Comparison of ENCODE assay signal across 16 cellular contexts in the genomic region with DNA sequence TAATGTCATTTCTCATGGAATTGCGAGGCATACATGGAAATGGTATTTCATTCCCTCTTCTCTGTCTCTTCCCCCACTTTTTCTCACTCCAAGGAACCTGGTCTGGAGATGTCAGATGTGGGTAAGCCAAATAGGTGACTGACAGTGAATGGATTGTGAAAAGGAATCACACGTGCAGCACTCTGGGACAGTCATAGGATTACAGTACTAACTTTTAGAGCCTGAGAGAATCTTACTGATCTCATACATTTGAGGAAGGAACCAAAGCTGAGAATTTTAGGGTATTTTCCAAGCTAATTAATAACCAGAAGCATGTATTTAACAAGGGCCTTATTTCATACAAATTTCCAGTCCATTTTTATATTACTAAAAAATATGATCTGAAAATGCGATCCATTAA. TPM values are rescaled to one million over a fixed set of nuclear protein-coding genes. Genes with fewer than 3 reads are reported as not detected.
"Had no signal": no experiment of that assay in that cellular context is flagged by ENCODE, and none has a peak within 500 bp of the region (broad histone marks: within the 10 kb centered on the region; RNA-seq: fewer than 3 reads in every experiment).

No MANE protein-coding gene starts in this region.

- H3K36me3 Mint-ChIP-seq: brain; mesothelial cell of epicardium; natural killer cell treated with Interleukin-12 subunit alpha and Interleukin-12 subunit beta and Interleukin-15 and Interleukin-18, amount 100 ng/mL, for 72 hours had no signal

- H3K4me1 ChIP-seq: upper lobe of right lung had no signal

- DNase-seq: activated CD4-positive, alpha-beta T cell treated with anti-CD3 and anti-CD28 coated beads, Interleukin-2, amount 10 ng/mL, durations not matched to agents 7 days and 5 days; activated CD8-positive, alpha-beta T cell treated with anti-CD3 and anti-CD28 coated beads, Interleukin-2, amount 10 ng/mL, durations not matched to agents 7 days and 5 days; activated naive CD4-positive, alpha-beta T cell treated with anti-CD3 and anti-CD28 coated beads for 36 hours; activated T-cell treated with anti-CD3 and anti-CD28 coated beads, Interleukin-2, amount 50 U/mL, for 24 hours; central memory CD4-positive, alpha-beta T cell; endodermal cell; occipital lobe; retina; stimulated activated naive CD4-positive, alpha-beta T cell; T1000; upper lobe of right lung had no signal

- H3K27ac ChIP-seq: upper lobe of right lung had no signal

- H3K4me3 Mint-ChIP-seq: activated CD4-positive, alpha-beta T cell treated with anti-CD3 and anti-CD28 coated beads, Interleukin-2, amount 10 ng/mL, durations not matched to agents 7 days and 5 days; activated CD8-positive, alpha-beta T cell treated with anti-CD3 and anti-CD28 coated beads, Interleukin-2, amount 10 ng/mL, durations not matched to agents 7 days and 5 days; activated naive CD4-positive, alpha-beta T cell treated with anti-CD3 and anti-CD28 coated beads for 36 hours; activated T-cell treated with anti-CD3 and anti-CD28 coated beads, Interleukin-2, amount 50 U/mL, for 24 hours; brain; endodermal cell; mesothelial cell of epicardium; natural killer cell treated with Interleukin-12 subunit alpha and Interleukin-12 subunit beta and Interleukin-15 and Interleukin-18, amount 100 ng/mL, for 72 hours had no signal

- H3K4me3 ChIP-seq: lung, upper lobe of right lung had no signal

- H3K4me1 Mint-ChIP-seq: activated CD4-positive, alpha-beta T cell treated with anti-CD3 and anti-CD28 coated beads, Interleukin-2, amount 10 ng/mL, durations not matched to agents 7 days and 5 days; endodermal cell had no signal

- H3K27me3 Mint-ChIP-seq: activated CD4-positive, alpha-beta T cell treated with anti-CD3 and anti-CD28 coated beads, Interleukin-2, amount 10 ng/mL, durations not matched to agents 7 days and 5 days; activated T-cell treated with anti-CD3 and anti-CD28 coated beads, Interleukin-2, amount 50 U/mL, for 24 hours; brain had no signal

- H3K36me3 ChIP-seq: upper lobe of right lung had no signal

- H3K27me3 ChIP-seq: upper lobe of right lung had no signal

- ATAC-seq: activated CD8-positive, alpha-beta T cell treated with anti-CD3 and anti-CD28 coated beads, Interleukin-2, amount 10 ng/mL, durations not matched to agents 7 days and 5 days; left lobe of liver; natural killer cell treated with Interleukin-12 subunit alpha and Interleukin-12 subunit beta and Interleukin-15 and Interleukin-18, amount 100 ng/mL, for 72 hours; upper lobe of right lung had no signal

- H3K9me3 Mint-ChIP-seq: activated CD4-positive, alpha-beta T cell treated with anti-CD3 and anti-CD28 coated beads, Interleukin-2, amount 10 ng/mL, durations not matched to agents 7 days and 5 days; activated naive CD4-positive, alpha-beta T cell treated with anti-CD3 and anti-CD28 coated beads for 36 hours; activated T-cell treated with anti-CD3 and anti-CD28 coated beads, Interleukin-2, amount 50 U/mL, for 24 hours; brain; endodermal cell; mesothelial cell of epicardium; natural killer cell treated with Interleukin-12 subunit alpha and Interleukin-12 subunit beta and Interleukin-15 and Interleukin-18, amount 100 ng/mL, for 72 hours had no signal

- H3K27ac Mint-ChIP-seq: activated CD4-positive, alpha-beta T cell treated with anti-CD3 and anti-CD28 coated beads, Interleukin-2, amount 10 ng/mL, durations not matched to agents 7 days and 5 days; activated CD8-positive, alpha-beta T cell treated with anti-CD3 and anti-CD28 coated beads, Interleukin-2, amount 10 ng/mL, durations not matched to agents 7 days and 5 days; activated naive CD4-positive, alpha-beta T cell treated with anti-CD3 and anti-CD28 coated beads for 36 hours; activated T-cell treated with anti-CD3 and anti-CD28 coated beads, Interleukin-2, amount 50 U/mL, for 24 hours; brain; endodermal cell; mesothelial cell of epicardium; natural killer cell treated with Interleukin-12 subunit alpha and Interleukin-12 subunit beta and Interleukin-15 and Interleukin-18, amount 100 ng/mL, for 72 hours had no signal

- H3K9me3 ChIP-seq: upper lobe of right lung had no signal

RNA-seq across cellular contexts. Expression of a gene that starts 58.1 kb away (rescaled TPM):
- total RNA-seq: activated CD4-positive, alpha-beta T cell treated with anti-CD3 and anti-CD28 coated beads, Interleukin-2, amount 10 ng/mL, durations not matched to agents 7 days and 5 days; activated CD8-positive, alpha-beta T cell treated with anti-CD3 and anti-CD28 coated beads, Interleukin-2, amount 10 ng/mL, durations not matched to agents 7 days and 5 days; activated naive CD4-positive, alpha-beta T cell treated with anti-CD3 and anti-CD28 coated beads for 36 hours; natural killer cell treated with Interleukin-12 subunit alpha and Interleukin-12 subunit beta and Interleukin-15 and Interleukin-18, amount 100 ng/mL, for 72 hours had no signal
